9 cellular contexts compared by ENCODE assay signal in genomic region chr1:154938604-154939399, GRCh38. TPM values are rescaled to one million over a fixed set of nuclear protein-coding genes. Genes with fewer than 3 reads are reported as not detected.
DNase-seq lines count a peak whose midpoint lies in the region; ATAC-seq and TF ChIP-seq lines count a peak whose summit lies in the region.
"Had no signal": no experiment of that assay in that cellular context is flagged by ENCODE, and none has a peak within 500 bp of the region (broad histone marks: within the 10 kb centered on the region; RNA-seq: fewer than 3 reads in every experiment).

No MANE protein-coding gene starts in this region.

- TF ChIP-seq CTCF in GM12864 (IDR thresholded peaks at IDR 0.05; ENCODE audit: low read depth, low read length, missing control alignments) (no peak), SU-DHL-6 (IDR thresholded peaks at IDR 0.05; ENCODE audit: insufficient read depth, low read length, poor library complexity, severe bottlenecking) (no peak), gastrocnemius medialis (IDR thresholded peaks at IDR 0.05 in 4 of 5, conservative IDR thresholded peaks at IDR 0.05 in 1 of 5) (no peak)

- DNase-seq in GM12864 (ENCODE audit: low read depth) (no peak), gastrocnemius medialis (no peak), DMS153 treated with DMSO at 0.1 percent for 48 hours (lab: John Stamatoyannopoulos, UW; ENCODE audit: unreplicated experiment) (no peak), T-helper 9 cell (no peak), DMS79 treated with DMSO at 0.1 percent for 48 hours (lab: John Stamatoyannopoulos, UW) (no peak)
- DNase-seq: stimulated activated CD4-positive, alpha-beta T cell treated with anti-CD3 and anti-CD28 coated beads, Interleukin-4, amount 100 ng/mL, for 4 hours had no signal

- in situ Hi-C loops in gastrocnemius medialis (cut with MboI; ENCODE audit: low sequenced_read_pairs in 4 of 4): no loop called here

- no peak for TF ChIP-seq POLR2A in gastrocnemius medialis (IDR thresholded peaks at IDR 0.05)

- peaks cover 13% of the 10 kb centered on the region for H3K79me2 ChIP-seq in SU-DHL-6 (ENCODE audit: insufficient read depth, low read length)

- no peaks in the 10 kb centered on the region for H3K9me2 ChIP-seq in SU-DHL-6 (replicated peaks; ENCODE audit: insufficient read depth, low read length)

- H3K27me3 ChIP-seq in SU-DHL-6 (ENCODE audit: low read length): no peaks in the 10 kb centered on the region
- no peaks in the 10 kb centered on the region for H3K27me3 ChIP-seq in esophagus (ENCODE audit: control insufficient read depth in 1 of 2, insufficient read depth in 2 of 2, low read length in 2 of 2)
- no peaks in the 10 kb centered on the region for H3K27me3 ChIP-seq in gastrocnemius medialis

- no peaks in the 10 kb centered on the region for H4K20me1 ChIP-seq in SU-DHL-6 (ENCODE audit: low read depth, low read length)

- no peaks in the 10 kb centered on the region for H3K36me3 ChIP-seq in SU-DHL-6 (ENCODE audit: low read length)
- H3K36me3 ChIP-seq in esophagus (ENCODE audit: control insufficient read depth in 2 of 2, insufficient read depth in 2 of 2, low read length in 1 of 2): no peaks in the 10 kb centered on the region
- no peaks in the 10 kb centered on the region for H3K36me3 ChIP-seq in gastrocnemius medialis

- intact Hi-C loops in gastrocnemius medialis (cut with DNase I; ENCODE audit: low total_unique reads): no loop called here

- H3K9ac ChIP-seq in SU-DHL-6 (ENCODE audit: low read length): 0 out of 2 replicates have a peak overlapping the region, but pooled peaks have one; percentile 88

- peak overlapping the region; percentile 88; the same call in 1 of the 2 replicates for H3K27ac ChIP-seq in SU-DHL-6 (ENCODE audit: low read depth, low read length)
- peak overlapping the region; percentile 99 to 100 for H3K27ac ChIP-seq in esophagus (ENCODE audit: low read depth in 2 of 2, low read length in 1 of 2)
- peak overlapping the region; percentile 93 to 99 (median 98) for H3K27ac ChIP-seq in gastrocnemius medialis

- no peak overlapping the region for H2AFZ ChIP-seq in SU-DHL-6 (ENCODE audit: low read depth, low read length, severe bottlenecking)

- WGBS in esophagus, 2 donors: 85 to 93% methylated on average over 7 of the region's 7 CpGs

- peak overlapping the region; percentile 73 for H3K4me2 ChIP-seq in SU-DHL-6 (ENCODE audit: low read depth, low read length, poor library complexity, severe bottlenecking)

- H3K4me3 ChIP-seq in GM12864 (ENCODE audit: low read depth, low read length) (peak overlapping the region; percentile 81; the same call in 1 of the 2 replicates), SU-DHL-6 (ENCODE audit: insufficient read depth, low read length, poor library complexity, severe bottlenecking) (no peak overlapping the region), esophagus (ENCODE audit: low read depth in 1 of 2, low read length in 2 of 2) (no peak overlapping the region), gastrocnemius medialis (no peak overlapping the region)

- H3F3A ChIP-seq in SU-DHL-6 (ENCODE audit: insufficient read depth): peaks cover 15% of the 10 kb centered on the region

- H3K4me1 ChIP-seq in esophagus (ENCODE audit: control insufficient read depth in 2 of 2, insufficient read depth in 2 of 2, low read length in 1 of 2) (peaks cover 12 to 20% of the 10 kb centered on the region in 2 donors), gastrocnemius medialis (peaks cover 11 to 17% of the 10 kb centered on the region in 2 donors)

- ATAC-seq in gastrocnemius medialis: no peak
- no peak for ATAC-seq in HG03378 (IDR thresholded peaks at IDR 0.05; ENCODE audit: unreplicated experiment)

- no peaks in the 10 kb centered on the region for H3K9me3 ChIP-seq in SU-DHL-6 (ENCODE audit: insufficient read depth, low read length)
- no peaks in the 10 kb centered on the region for H3K9me3 ChIP-seq in esophagus (ENCODE audit: control insufficient read depth in 2 of 2, insufficient read depth in 1 of 2, low read depth in 1 of 2, low read length in 1 of 2)
- H3K9me3 ChIP-seq in gastrocnemius medialis: no peaks in the 10 kb centered on the region

RNA-seq across cellular contexts. Expression of gene PMVK, which starts 2.3 kb away (rescaled TPM):
- polyA plus RNA-seq in esophagus: 10 to 100 TPM; 29.4 to 68.9 TPM
- total RNA-seq in gastrocnemius medialis: 1 to 10 TPM; 4.6 to 7.6 (median 6.1) TPM

RNA-seq across cellular contexts. Expression of gene PBXIP1, which starts 17.1 kb away (rescaled TPM):
- 10 to 100 TPM; 18.3 to 25.7 TPM for polyA plus RNA-seq in esophagus
- total RNA-seq in gastrocnemius medialis: 100 to 1,000 TPM; 126 to 171 (median 165) TPM

RNA-seq across cellular contexts. Expression of gene PYGO2, which starts 22.8 kb away (rescaled TPM):
- polyA plus RNA-seq in esophagus: 10 to 100 TPM; 14.3 to 15.8 TPM
- total RNA-seq in gastrocnemius medialis: 10 to 100 TPM; 12.6 to 22.7 (median 17.8) TPM

RNA-seq across cellular contexts. Expression of gene SHC1, which starts 31.7 kb away (rescaled TPM):
- polyA plus RNA-seq in esophagus: 10 to 100 TPM; 28.8 to 38.8 TPM
- 100 to 1,000 TPM in 1 of 4 donors, 10 to 100 TPM in 3; 27.4 to 135 (median 54.9) TPM for total RNA-seq in gastrocnemius medialis

RNA-seq across cellular contexts. Expression of gene CKS1B, which starts 35.7 kb away (rescaled TPM):
- polyA plus RNA-seq in esophagus: 10 to 100 TPM in 1 of 2 donors, 1 to 10 TPM in 1; 8.9 to 74.3 TPM
- total RNA-seq in gastrocnemius medialis: 10 to 100 TPM in 1 of 4 donors, 1 to 10 TPM in 3; 3.6 to 15.7 (median 7.9) TPM
